ENCODE assay signal across 14 cellular contexts in the genomic region with DNA sequence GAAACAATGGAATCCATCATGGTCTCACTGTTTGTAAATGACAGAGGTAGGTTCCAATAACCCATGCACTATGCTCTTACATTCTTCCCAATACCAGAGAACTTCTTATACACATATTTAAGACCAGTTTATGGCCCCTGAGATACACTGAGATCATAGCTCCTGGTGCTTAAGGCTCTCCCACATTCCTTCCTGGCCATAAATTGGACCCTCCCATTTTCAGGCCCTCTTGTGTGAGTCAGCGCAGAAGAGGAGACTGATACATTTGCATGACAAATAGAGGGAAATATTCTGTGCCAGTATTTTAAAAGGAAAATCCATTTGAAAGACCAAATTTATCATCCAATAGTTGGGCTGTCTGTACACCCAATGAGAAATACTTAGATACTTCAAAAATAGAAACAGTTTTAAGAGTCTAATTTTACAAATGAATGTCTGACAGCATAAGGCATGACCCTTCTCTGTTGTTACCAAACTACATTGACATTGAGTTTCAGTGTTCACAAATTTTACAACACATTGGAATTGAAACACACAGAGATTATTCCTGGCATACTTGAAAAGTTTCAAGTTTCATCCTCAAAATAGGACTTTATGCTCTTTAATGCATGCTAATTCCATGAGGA. TPM values are rescaled to one million over a fixed set of nuclear protein-coding genes. Genes with fewer than 3 reads are reported as not detected.
DNase-seq lines count a peak whose midpoint lies in the region; TF ChIP-seq lines count a peak whose summit lies in the region.
"Had no signal": no experiment of that assay in that cellular context is flagged by ENCODE, and none has a peak within 500 bp of the region (broad histone marks: within the 10 kb centered on the region; RNA-seq: fewer than 3 reads in every experiment).

No MANE protein-coding gene starts in this region.

- intact Hi-C loops in colonic mucosa (cut with DNase I) (no loop called here), dorsolateral prefrontal cortex (cut with DNase I) (no loop called here)

- H3K9me2 ChIP-seq in Karpas-422 (replicated peaks; ENCODE audit: insufficient read depth, low read length) = no peaks in the 10 kb centered on the region

- no peaks in the 10 kb centered on the region for H3K36me3 ChIP-seq in BJ (ENCODE audit: control insufficient read depth, insufficient read depth, low read length)
- no peaks in the 10 kb centered on the region for H3K36me3 ChIP-seq in colonic mucosa
- H3K36me3 ChIP-seq in Karpas-422 (ENCODE audit: insufficient read depth, low read length) = no peaks in the 10 kb centered on the region
- H3K36me3 ChIP-seq: BE2C, cardiac muscle cell, prostate gland had no signal

- H3K27ac ChIP-seq in colonic mucosa (peak overlapping the region; percentile 56), Karpas-422 (ENCODE audit: low read length) (no peak overlapping the region), dorsolateral prefrontal cortex (no peak overlapping the region), substantia nigra (ENCODE audit: low read depth, low read length, poor library complexity, severe bottlenecking) (no peak overlapping the region)
- H3K27ac ChIP-seq: cardiac muscle cell, prostate gland had no signal

- no peak overlapping the region for H2AFZ ChIP-seq in Karpas-422 (ENCODE audit: low read length)

- no peak overlapping the region for H3K4me2 ChIP-seq in Karpas-422 (ENCODE audit: low read depth, low read length, poor library complexity, severe bottlenecking)

- no peaks in the 10 kb centered on the region for H3K9me3 ChIP-seq in colonic mucosa
- H3K9me3 ChIP-seq in Karpas-422 (ENCODE audit: low read length) = no peaks in the 10 kb centered on the region
- H3K9me3 ChIP-seq: BE2C, prostate gland had no signal

- DNase-seq in BJ (ENCODE audit: low read depth) (peak; percentile 3), LoVo (ENCODE audit: low spot score) (peak; percentile 86), colonic mucosa (peak; percentile 68), myocyte (ENCODE audit: low read depth) (peak; percentile 59), Karpas-422 (no peak), dorsolateral prefrontal cortex (no peak), NCI-H2081 (lab: John Stamatoyannopoulos, UW) (no peak), substantia nigra (lab: John Stamatoyannopoulos, UW) (no peak)
- DNase-seq: activated T-cell treated with anti-CD3 and anti-CD28 coated beads, Interleukin-2, amount 50 U/mL, for 1 hour; BE2C; NCI-H446; SHP77 had no signal

- TF ChIP-seq CTCF in BJ (IDR thresholded peaks at IDR 0.05; ENCODE audit: insufficient read depth, low read depth, low read length) (no peak), colonic mucosa (IDR thresholded peaks at IDR 0.05) (no peak), dorsolateral prefrontal cortex (IDR thresholded peaks at IDR 0.05 in 54 of 56, conservative IDR thresholded peaks at IDR 0.05 in 2 of 56; ENCODE audit: low read depth in 1 of 56, partially characterized antibody in 56 of 56) (no peak)

- H3K4me3 ChIP-seq in BJ (ENCODE audit: low read depth, low read length) = no peak overlapping the region
- H3K4me3 ChIP-seq in colonic mucosa = no peak overlapping the region
- H3K4me3 ChIP-seq in Karpas-422 (ENCODE audit: low read length) = no peak overlapping the region
- H3K4me3 ChIP-seq in dorsolateral prefrontal cortex = no peak overlapping the region
- H3K4me3 ChIP-seq: cardiac muscle cell, prostate gland had no signal

- H4K20me1 ChIP-seq in Karpas-422 (ENCODE audit: insufficient read depth, low read depth, low read length) = no peaks in the 10 kb centered on the region

- H3K9ac ChIP-seq in colonic mucosa (ENCODE audit: low read depth in 2 of 2, low read length in 2 of 2) = no peak overlapping the region
- H3K9ac ChIP-seq in Karpas-422 (ENCODE audit: low read length) = no peak overlapping the region

- POLR2A ChIA-PET in BJ (lab: Charles Lee) = no interaction called here

- H3K27me3 ChIP-seq in BJ (ENCODE audit: control insufficient read depth, insufficient read depth, low read length) (no peaks in the 10 kb centered on the region), colonic mucosa (no peaks in the 10 kb centered on the region), Karpas-422 (ENCODE audit: low read length) (no peaks in the 10 kb centered on the region), dorsolateral prefrontal cortex (no peaks in the 10 kb centered on the region)
- H3K27me3 ChIP-seq: BE2C, cardiac muscle cell had no signal

- H3K79me2 ChIP-seq in Karpas-422 (ENCODE audit: low read length) = no peaks in the 10 kb centered on the region

- H3K4me1 ChIP-seq in colonic mucosa (no peaks in the 10 kb centered on the region), Karpas-422 (ENCODE audit: low read length) (no peaks in the 10 kb centered on the region)
- H3K4me1 ChIP-seq: BE2C, prostate gland had no signal

- CTCF ChIA-PET in BJ (lab: Yijun Ruan, JAX) = no interaction called here

RNA-seq across cellular contexts. Expression of a gene that starts 35.3 kb away (rescaled TPM):
- 0.05 TPM in 2 replicates for polyA plus RNA-seq in BJ (2011; rRNA removed)
- 0.05 TPM in 1 of 2 replicates, not detected in the other for polyA minus RNA-seq in BJ (2011; rRNA and poly(A)+ RNA removed)
- total RNA-seq in colonic mucosa = 10 to 100 TPM; 15.6 to 24.3 TPM
- total RNA-seq in myocyte = 0.88 and 2.1 TPM in 2 replicates
- 0.20 TPM for polyA plus RNA-seq in myocyte (2012)
- total RNA-seq in Karpas-422 (2014; rRNA removed; shearing (Covaris generic); ENCODE audit: low replicate concordance) = not detected in 2 replicates
- total RNA-seq in dorsolateral prefrontal cortex = 10 to 100 TPM in 72 of 120 experiments, 1 to 10 TPM in 48; 2.4 to 32.3 (median 10.7) TPM

Comparison
In these comparisons a context has a peak if more than half of its experiments do, and no peak if none do; other contexts are left out.
1. DNase-seq: peak in BJ (single experiment), LoVo (single experiment), colonic mucosa (single experiment) and myocyte (single experiment); none in Karpas-422 (single experiment), dorsolateral prefrontal cortex (0 of 10), NCI-H2081 (0 of 2) and substantia nigra (0 of 49).